8 cellular contexts compared by ENCODE assay signal in genomic region chr1:156118175-156118868, GRCh38. TPM values are rescaled to one million over a fixed set of nuclear protein-coding genes. Genes with fewer than 3 reads are reported as not detected.
DNase-seq lines count a peak whose midpoint lies in the region; ATAC-seq, FAIRE-seq and TF ChIP-seq lines count a peak whose summit lies in the region.

No MANE protein-coding gene starts in this region.

- FAIRE-seq in GM19239 (lab: Jason Lieb, UNC) = no peak

- H3K36me3 ChIP-seq in HEK293 (ENCODE audit: control insufficient read depth in 2 of 2, insufficient read depth in 1 of 2, low read length in 2 of 2) (peaks cover 0 to 7% of the 10 kb centered on the region in 2 experiments; a peak in 2 of 3 replicates), heart left ventricle (peaks cover 0 to 37% (median 0%) of the 10 kb centered on the region in 9 donors), skeletal muscle tissue (ENCODE audit: control insufficient read depth in 3 of 3, insufficient read depth in 3 of 3, low read length in 3 of 3) (peaks cover 4 to 9% (median 7%) of the 10 kb centered on the region in 3 donors)

- CTCF ChIA-PET in HEK293 (lab: Yijun Ruan, JAX) = interaction anchor here (3.5 to 25.6 kb wide), 2 partner anchors 11 to 19 kb away, joined by 33 to 1029 read pairs; no protein-coding TSS in a partner anchor

- in situ Hi-C loops in ACHN (cut with HindIII; ENCODE audit: low pct_ligation_motif_present, low pct_unique_long_range_greater_than_20kb, low sequenced_read_pairs) = no loop called here

- WGBS in heart left ventricle, 4 donors = 26 to 37% (median 33%) methylated on average over 8 of the region's 8 CpGs

- POLR2A ChIA-PET in HEK293 (lab: Yijun Ruan, JAX) = interaction anchor here (1.4 to 2.1 kb wide), 2 partner anchors 12 kb away, joined by 4 to 7 read pairs; no protein-coding TSS in a partner anchor

- peak overlapping the region; percentile 85 to 99 (median 90) for H3K9ac ChIP-seq in skeletal muscle tissue (ENCODE audit: low read depth in 1 of 3, low read length in 3 of 3)

- no peak overlapping the region for H3K27ac ChIP-seq in HEK293 (ENCODE audit: extremely low read depth, low read depth, low read length)
- peak overlapping the region; percentile 11 for H3K27ac ChIP-seq in angular gyrus (ENCODE audit: low read depth, low read length)
- H3K27ac ChIP-seq in heart left ventricle = peak overlapping the region; percentile 27 to 100 (median 98)
- H3K27ac ChIP-seq in skeletal muscle tissue (ENCODE audit: low read depth, low read length) = peak overlapping the region; percentile 99

- peak in 1 of 2 donors; percentile 55 for TF ChIP-seq POLR2A in heart left ventricle (IDR thresholded peaks at IDR 0.05)

- ATAC-seq in heart left ventricle (peak; percentile 21 to 48 (median 34)), GM18519 (IDR thresholded peaks at IDR 0.05; ENCODE audit: low FRiP score, unreplicated experiment) (no peak)

- DNase-seq in heart left ventricle (peak; percentile 68 to 84 (median 76)), cerebellum (ENCODE audit: low spot score) (no peak), ACHN (no peak), GM19239 (ENCODE audit: insufficient read length, low spot score) (no peak)

- intact Hi-C loops in heart left ventricle (cut with DNase I) = loop anchor here in 1 of 10 donors (10.0 kb wide), 1 partner anchor 546 kb away; no protein-coding TSS in a partner anchor

- TF ChIP-seq CTCF in HEK293 (tag by site-specific recombination; IDR thresholded peaks at IDR 0.05) (no peak), heart left ventricle (IDR thresholded peaks at IDR 0.05) (no peak)

- no peaks in the 10 kb centered on the region for H3K27me3 ChIP-seq in heart left ventricle
- H3K27me3 ChIP-seq in skeletal muscle tissue (ENCODE audit: control insufficient read depth in 3 of 3, insufficient read depth in 3 of 3, low read length in 3 of 3) = no peaks in the 10 kb centered on the region

- H3K9me3 ChIP-seq in HEK293 (ENCODE audit: control insufficient read depth, insufficient read depth, low read depth, low read length) = no peaks in the 10 kb centered on the region
- no peaks in the 10 kb centered on the region for H3K9me3 ChIP-seq in heart left ventricle
- no peaks in the 10 kb centered on the region for H3K9me3 ChIP-seq in skeletal muscle tissue (ENCODE audit: control insufficient read depth in 3 of 3, low read length in 3 of 3)

- H3K4me3 ChIP-seq in HEK293 (ENCODE audit: low read depth, low read length) (no peak overlapping the region), heart left ventricle (peak overlapping the region; percentile 0 to 100 (median 90)), skeletal muscle tissue (ENCODE audit: low read length in 3 of 3) (peak overlapping the region; percentile 72 to 96 (median 79))

- H3K4me1 ChIP-seq in HEK293 (ENCODE audit: control insufficient read depth, insufficient read depth, low read length) = peaks cover 14% of the 10 kb centered on the region
- peaks cover 39 to 83% (median 75%) of the 10 kb centered on the region in 12 donors for H3K4me1 ChIP-seq in heart left ventricle
- peaks cover 68 to 77% (median 70%) of the 10 kb centered on the region in 3 donors for H3K4me1 ChIP-seq in skeletal muscle tissue (ENCODE audit: control insufficient read depth in 3 of 3, insufficient read depth in 3 of 3, low read length in 3 of 3)

TF ChIP-seq in HEK293, 187 proteins besides CTCF, POLR2A, EP300 and RAD21:
- TF ChIP-seq ZIC2 (tag by site-specific recombination; IDR thresholded peaks at IDR 0.05) = peak; percentile 32
- TF ChIP-seq ZNF626 (tag by site-specific recombination; IDR thresholded peaks at IDR 0.05) = no peak

RNA-seq across cellular contexts. Expression of gene LMNA, which starts 3.8 kb away (rescaled TPM):
- total RNA-seq in heart left ventricle = 100 to 1,000 TPM; 223 to 396 (median 279) TPM
- polyA plus RNA-seq in heart left ventricle = 100 to 1,000 TPM; 257 to 272 TPM
- 399 TPM for total RNA-seq in skeletal muscle tissue
- 26.9 TPM for total RNA-seq in cerebellum

RNA-seq across cellular contexts. Expression of gene SEMA4A, which starts 35.1 kb away (rescaled TPM):
- 10 to 100 TPM in 1 of 9 donors, 1 to 10 TPM in 5, under 1 TPM in 3; 0.60 to 10.2 (median 1.6) TPM for total RNA-seq in heart left ventricle
- 1 to 10 TPM in 1 of 2 donors, under 1 TPM in 1; 0.90 to 1.8 TPM for polyA plus RNA-seq in heart left ventricle
- 4.2 TPM for total RNA-seq in skeletal muscle tissue
- total RNA-seq in cerebellum = 12.3 TPM

RNA-seq across cellular contexts. Expression of gene MEX3A, which starts 36.1 kb away (rescaled TPM):
- total RNA-seq in heart left ventricle = under 1 TPM; 0.12 to 0.53 (median 0.32) TPM
- polyA plus RNA-seq in heart left ventricle = under 1 TPM; 0.15 to 0.42 TPM
- total RNA-seq in skeletal muscle tissue = 6.8 TPM
- total RNA-seq in cerebellum = 49.8 TPM

RNA-seq across cellular contexts. Expression of gene RAB25, which starts 57.4 kb away (rescaled TPM):
- total RNA-seq in heart left ventricle = not detected
- polyA plus RNA-seq in heart left ventricle = under 1 TPM in 1 of 2 donors, not detected in 1; 0.38 TPM
- not detected for total RNA-seq in skeletal muscle tissue
- not detected for total RNA-seq in cerebellum

Comparison
In these comparisons a context has a peak if more than half of its experiments do, and no peak if none do; other contexts are left out.
1. DNase-seq: peak in heart left ventricle (5 of 5); none in cerebellum (single experiment), ACHN (single experiment) and GM19239 (single experiment).